Comparison of ENCODE assay signal across 28 cellular contexts in the genomic region with DNA sequence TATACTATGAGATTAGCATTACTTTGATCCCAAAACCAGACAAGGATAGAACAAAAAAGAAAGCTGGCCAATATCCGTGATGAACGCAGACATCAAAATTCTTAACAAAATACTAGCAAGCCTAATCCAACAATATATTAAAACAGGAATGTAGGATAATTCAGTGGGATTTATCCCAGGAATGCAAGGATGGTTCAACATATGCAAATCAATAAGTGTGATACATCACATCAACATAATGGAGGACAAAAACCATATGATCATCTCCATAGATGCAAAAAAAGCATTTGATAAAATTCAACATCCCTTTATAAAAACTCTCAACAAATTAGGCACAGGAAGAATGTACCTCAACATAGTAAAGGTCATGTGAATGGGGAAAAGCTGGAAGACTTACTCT.
"Had no signal": no experiment of that assay in that cellular context is flagged by ENCODE, and none has a peak within 500 bp of the region (broad histone marks: within the 10 kb centered on the region; RNA-seq: fewer than 3 reads in every experiment).

No MANE protein-coding gene starts in this region.

- H3K27ac ChIP-seq: coronary artery, dorsolateral prefrontal cortex, epithelial cell of prostate, esophagus muscularis mucosa, esophagus squamous epithelium, foreskin keratinocyte, gastrocnemius medialis, gastroesophageal sphincter, heart left ventricle, heart right ventricle, hepatocyte had no signal

- H3K4me3 Mint-ChIP-seq: dendritic cell treated with granulocyte-macrophage colony-stimulating factor and Interleukin-4, amounts not matched to agents 40 ng/mL and 50 ng/mL, for 4 days; effector memory CD8-positive, alpha-beta T cell; endodermal cell had no signal

- H3K4me1 ChIP-seq: esophagus squamous epithelium, foreskin keratinocyte, gastrocnemius medialis, heart left ventricle had no signal

- H3K27ac Mint-ChIP-seq: dendritic cell treated with granulocyte-macrophage colony-stimulating factor and Interleukin-4, amounts not matched to agents 40 ng/mL and 50 ng/mL, for 4 days; effector memory CD8-positive, alpha-beta T cell; endodermal cell had no signal

- FAIRE-seq: endothelial cell of umbilical vein, frontal cortex had no signal

- H2AFZ ChIP-seq: hepatocyte had no signal

- DNase-seq: cortex of kidney; dermis blood vessel endothelial cell; dorsolateral prefrontal cortex; effector CD4-positive, alpha-beta T cell; effector CD8-positive, alpha-beta T cell; effector memory CD4-positive, alpha-beta T cell; effector memory CD8-positive, alpha-beta T cell; endodermal cell; erythroblast; esophagus squamous epithelium; foreskin fibroblast; foreskin keratinocyte; foreskin melanocyte; gastrocnemius medialis; glutamatergic neuron; head of caudate nucleus; heart left ventricle; heart right ventricle; hippocampal formation had no signal

- H3K4me2 ChIP-seq: hepatocyte had no signal

- H3K27me3 ChIP-seq: dorsolateral prefrontal cortex, esophagus muscularis mucosa, esophagus squamous epithelium, gastrocnemius medialis, gastroesophageal sphincter, heart left ventricle, heart right ventricle, hepatocyte had no signal

- H3K9me3 ChIP-seq: gastrocnemius medialis had no signal

- ATAC-seq: effector memory CD8-positive, alpha-beta T cell; esophagus mucosa; foreskin keratinocyte; gastrocnemius medialis; gastroesophageal sphincter; heart left ventricle; heart right ventricle had no signal

- H3K4me3 ChIP-seq: coronary artery, dorsolateral prefrontal cortex, esophagus muscularis mucosa, esophagus squamous epithelium, gastrocnemius medialis, gastroesophageal sphincter, heart left ventricle, heart right ventricle, hepatocyte had no signal

- H3K27me3 Mint-ChIP-seq: dendritic cell treated with granulocyte-macrophage colony-stimulating factor and Interleukin-4, amounts not matched to agents 40 ng/mL and 50 ng/mL, for 4 days; effector memory CD8-positive, alpha-beta T cell had no signal

- H3K79me2 ChIP-seq: hepatocyte had no signal

- H3K36me3 ChIP-seq: esophagus muscularis mucosa, esophagus squamous epithelium, gastrocnemius medialis, gastroesophageal sphincter, heart left ventricle, heart right ventricle had no signal
